Comparison of ENCODE assay signal across 26 cellular contexts in genomic region chr12:87988534-87988933, GRCh38. TPM values are rescaled to one million over a fixed set of nuclear protein-coding genes. Genes with fewer than 3 reads are reported as not detected.
DNase-seq lines count a peak whose midpoint lies in the region; ATAC-seq, FAIRE-seq and TF ChIP-seq lines count a peak whose summit lies in the region.
"Had no signal": no experiment of that assay in that cellular context is flagged by ENCODE, and none has a peak within 500 bp of the region (broad histone marks: within the 10 kb centered on the region; RNA-seq: fewer than 3 reads in every experiment).

No MANE protein-coding gene starts in this region.

- no peaks in the 10 kb centered on the region for H3K36me3 ChIP-seq in SK-N-SH (replicated peaks in 1 of 2; ENCODE audit: control insufficient read depth in 1 of 2, insufficient read depth in 2 of 2, low read length in 1 of 2)
- H3K36me3 ChIP-seq in PC-9 (ENCODE audit: low read depth): no peaks in the 10 kb centered on the region
- no peaks in the 10 kb centered on the region for H3K36me3 ChIP-seq in upper lobe of left lung
- H3K36me3 ChIP-seq: BLaER1, HAP-1 had no signal

- in situ Hi-C loops in GM13976 (cut with MboI; ENCODE audit: low sequenced_read_pairs, unreplicated experiment): no loop called here

- H4K20me1 ChIP-seq in SK-N-SH (ENCODE audit: insufficient read depth) (no peaks in the 10 kb centered on the region), PC-9 (ENCODE audit: insufficient read depth) (no peaks in the 10 kb centered on the region)
- H4K20me1 ChIP-seq: BLaER1 had no signal

- TF ChIP-seq CTCF in SK-N-SH (IDR thresholded peaks at IDR 0.05): no peak
- no peak for TF ChIP-seq CTCF in PC-9 (conservative IDR thresholded peaks at IDR 0.05)
- no peak for TF ChIP-seq CTCF in upper lobe of left lung (IDR thresholded peaks at IDR 0.05)
- no peak for TF ChIP-seq CTCF in GM13976 (IDR thresholded peaks at IDR 0.05; ENCODE audit: borderline replicate concordance, control extremely low read depth, extremely low read depth, insufficient read depth, missing control alignments)

- TF ChIP-seq RAD21 in SK-N-SH (IDR thresholded peaks at IDR 0.05; ENCODE audit: low read length): no peak

- H3K9me3 ChIP-seq in SK-N-SH (no peaks in the 10 kb centered on the region), PC-9 (ENCODE audit: insufficient read depth, low read depth) (no peaks in the 10 kb centered on the region), upper lobe of left lung (no peaks in the 10 kb centered on the region)
- H3K9me3 ChIP-seq: BLaER1, Caco-2, HAP-1 had no signal

- H3K9me2 ChIP-seq in SK-N-SH: no peaks in the 10 kb centered on the region
- H3K9me2 ChIP-seq in PC-9 (ENCODE audit: insufficient read depth): no peaks in the 10 kb centered on the region; the same call in 1 of the 2 replicates

- H3F3A ChIP-seq in SK-N-SH (replicated peaks; ENCODE audit: insufficient read depth) (no peaks in the 10 kb centered on the region), PC-9 (ENCODE audit: insufficient read depth, low read depth) (no peaks in the 10 kb centered on the region)

- H3K4me3 ChIP-seq in SK-N-SH (ENCODE audit: low read depth in 2 of 2, low read length in 1 of 2) (no peak overlapping the region), PC-9 (no peak overlapping the region), upper lobe of left lung (no peak overlapping the region)
- H3K4me3 ChIP-seq: BLaER1, HAP-1 had no signal

- peak overlapping the region in 1 of 2 experiments; percentile 89; a peak in 2 of 4 replicates for H3K27ac ChIP-seq in SK-N-SH (ENCODE audit: low read depth in 2 of 2, low read length in 1 of 2)
- H3K27ac ChIP-seq in PC-9: no peak overlapping the region
- H3K27ac ChIP-seq in upper lobe of left lung: no peak overlapping the region
- H3K27ac ChIP-seq: 22Rv1, BLaER1, C4-2B had no signal

- no TSS peak for BruUV-seq in PC-9 (replicated peaks; lab: Mats Ljungman, UMichigan)

- H3K4me2 ChIP-seq in SK-N-SH: no peak overlapping the region
- H3K4me2 ChIP-seq in PC-9: no peak overlapping the region
- H3K4me2 ChIP-seq: BLaER1 had no signal

- DNase-seq in DMS 273 (lab: John Stamatoyannopoulos, UW; ENCODE audit: unreplicated experiment) (peak; percentile 1), DMS 273 treated with DMSO at 0.1 percent for 48 hours (lab: John Stamatoyannopoulos, UW) (no peak), SK-N-SH (peak; percentile 14), PC-9 (no peak), RCC 7860 (ENCODE audit: low spot score) (no peak), upper lobe of left lung (no peak), GM13976 (ENCODE audit: low spot score) (no peak)
- DNase-seq: Caco-2; CD4-positive, CD25-positive, alpha-beta regulatory T cell; CD8-positive, alpha-beta T cell; DMS53; DMS79 treated with DMSO at 0.1 percent for 48 hours; GF-D8; GOT3; HFFc6 had no signal

- H2AFZ ChIP-seq in SK-N-SH (ENCODE audit: low read depth) (peak overlapping the region; percentile 37; the same call in 1 of the 2 replicates), PC-9 (peak overlapping the region; percentile 48; the same call in 1 of the 2 replicates)

- H3K79me2 ChIP-seq in SK-N-SH (ENCODE audit: insufficient read depth) (no peaks in the 10 kb centered on the region), PC-9 (ENCODE audit: low read depth) (no peaks in the 10 kb centered on the region)

- CTCF ChIA-PET in SK-N-SH (lab: Yijun Ruan, JAX): interaction anchor here (0.6 kb wide), 1 partner anchor 115 kb away, joined by 3 read pairs; no protein-coding TSS in a partner anchor
- CTCF ChIA-PET in PC-9 (lab: Charles Lee): interaction anchor here (0.6 kb wide), 1 partner anchor 15 kb away, joined by 3 read pairs; no protein-coding TSS in a partner anchor

- TF ChIP-seq EP300 in SK-N-SH (IDR thresholded peaks at IDR 0.05; ENCODE audit: borderline replicate concordance in 1 of 2, low read depth in 1 of 2, low read length in 1 of 2): no peak
- no peak for TF ChIP-seq EP300 in upper lobe of left lung (IDR thresholded peaks at IDR 0.05)

- H3K27me3 ChIP-seq in SK-N-SH (ENCODE audit: insufficient read depth) (no peaks in the 10 kb centered on the region), PC-9 (ENCODE audit: insufficient read depth, low read depth) (no peaks in the 10 kb centered on the region), upper lobe of left lung (no peaks in the 10 kb centered on the region)
- H3K27me3 ChIP-seq: BLaER1 had no signal

- H3K4me1 ChIP-seq in SK-N-SH (ENCODE audit: control insufficient read depth in 1 of 2, insufficient read depth in 2 of 2, low read depth in 1 of 2, low read length in 1 of 2) (no peaks in the 10 kb centered on the region; a peak in 1 of 4 replicates), PC-9 (replicated peaks; ENCODE audit: insufficient read depth) (no peaks in the 10 kb centered on the region), upper lobe of left lung (no peaks in the 10 kb centered on the region)
- H3K4me1 ChIP-seq: BLaER1, Caco-2 had no signal

- no peak overlapping the region for H3K9ac ChIP-seq in SK-N-SH
- H3K9ac ChIP-seq: BLaER1 had no signal

- FAIRE-seq in RCC 7860 (lab: Jason Lieb, UNC): no peak
- FAIRE-seq: A204.1, GM12891, H54 had no signal

- intact Hi-C loops in PC-9 (cut with micrococcal nuclease; ENCODE audit: unreplicated experiment): no loop called here

- ATAC-seq in SK-N-SH treated with all-trans-retinoic acid at 6 μM for 48 hours: no peak
- no peak for ATAC-seq in upper lobe of left lung (ENCODE audit: low FRiP score in 2 of 2)
- ATAC-seq: CD8-positive, alpha-beta T cell had no signal

- no peak for TF ChIP-seq POLR2A in upper lobe of left lung (IDR thresholded peaks at IDR 0.05)

- WGBS in SK-N-SH (ENCODE audit: low lambda C conversion rate): 62% methylated on average over 2 of the region's 2 CpGs
- WGBS in upper lobe of left lung, 2 donors: 62 to 77% methylated on average over 2 of the region's 2 CpGs

- POLR2A ChIA-PET in SK-N-SH (lab: Yijun Ruan, JAX): no interaction called here
- POLR2A ChIA-PET in PC-9 (lab: Charles Lee; ENCODE audit: unreplicated experiment): no interaction called here

TF ChIP-seq in SK-N-SH, 30 proteins besides CTCF, POLR2A, EP300 and RAD21:
- TF ChIP-seq POLR2AphosphoS5 (IDR thresholded peaks at IDR 0.05; ENCODE audit: low read depth, low read length) (no peak), GATA2 (CRISPR knock-in tag; IDR thresholded peaks at IDR 0.05) (peak; percentile 71), ELF1 (IDR thresholded peaks at IDR 0.05) (no peak), MXI1 (IDR thresholded peaks at IDR 0.05; ENCODE audit: low read depth, low read length) (no peak), RCOR1 (IDR thresholded peaks at IDR 0.05; ENCODE audit: low read length) (no peak), PBX3 (IDR thresholded peaks at IDR 0.05) (no peak), TAF1 (IDR thresholded peaks at IDR 0.05; ENCODE audit: borderline replicate concordance, low read depth, low read length) (no peak), JUND (IDR thresholded peaks at IDR 0.05) (no peak)

TF ChIP-seq in SK-N-SH treated with all-trans-retinoic acid at 6 μM for 48 hours, 23 proteins besides CTCF, POLR2A, EP300 and RAD21 (continues in another document):
- no peak for TF ChIP-seq POU6F1 (CRISPR knock-in tag; IDR thresholded peaks at IDR 0.05; ENCODE audit: borderline replicate concordance, low read depth)
- TF ChIP-seq ZFP3 (CRISPR knock-in tag; IDR thresholded peaks at IDR 0.05): no peak
- no peak for TF ChIP-seq RARB (CRISPR knock-in tag; IDR thresholded peaks at IDR 0.05)
- no peak for TF ChIP-seq TSHZ2 (CRISPR knock-in tag; IDR thresholded peaks at IDR 0.05)

RNA-seq across cellular contexts. Expression of gene C12orf50, which starts 40.7 kb away (rescaled TPM):
- polyA plus RNA-seq in SK-N-SH (2012; rRNA removed): 0.03 and 0.10 TPM in 2 replicates
- 0.03 and 0.07 TPM in 2 replicates for polyA plus RNA-seq in SK-N-SH (2012; cell fraction: cytosol; rRNA removed)
- polyA plus RNA-seq in SK-N-SH (2012; cell fraction: nucleus; rRNA removed): 0.04 and 0.13 TPM in 2 replicates
- total RNA-seq in PC-9 (2021): not detected in 2 replicates
- under 1 TPM in 2 of 6 donors, not detected in 4; 0.07 to 0.11 TPM for total RNA-seq in upper lobe of left lung
- total RNA-seq: Caco-2, Daoy, G401, HFFc6 had no signal
- polyA plus RNA-seq: AG04450; CD4-positive, CD25-positive, alpha-beta regulatory T cell had no signal

Comparison
In these comparisons a context has a peak if more than half of its experiments do, and no peak if none do; other contexts are left out.
1. DNase-seq: peak in DMS 273 (single experiment) and SK-N-SH (single experiment); none in DMS 273 treated with DMSO at 0.1 percent for 48 hours (single experiment), PC-9 (0 of 2), RCC 7860 (single experiment), upper lobe of left lung (0 of 2) and GM13976 (single experiment).